In the genomic region with DNA sequence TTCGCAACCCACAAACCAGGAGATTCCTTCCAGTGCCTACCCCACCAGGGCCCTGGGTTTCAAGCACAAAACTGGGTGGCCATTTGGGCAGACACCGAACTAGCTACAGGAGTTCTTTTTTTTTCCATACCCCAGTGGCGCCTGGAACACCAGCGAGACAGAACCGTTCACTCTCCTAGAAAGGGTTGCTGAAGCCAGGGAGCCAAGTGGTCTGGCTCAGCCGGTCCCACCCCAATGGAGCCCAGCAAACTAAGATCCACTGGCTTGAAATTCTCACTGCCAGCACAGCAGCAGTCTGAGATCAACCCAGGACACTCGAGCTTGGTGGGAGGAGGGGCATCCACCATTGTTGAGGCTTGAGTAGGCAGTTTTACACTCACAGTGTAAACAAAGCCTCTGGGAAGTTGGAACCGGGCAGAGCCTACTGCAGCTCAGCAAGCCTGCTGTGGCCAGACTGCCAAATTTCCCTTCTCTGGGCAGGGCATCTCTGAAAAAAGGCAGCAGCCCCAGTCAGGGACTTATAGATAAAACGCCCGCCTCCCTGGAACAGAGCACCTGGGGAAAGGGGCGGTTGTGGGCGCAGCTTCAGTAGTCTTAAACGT, we compare ENCODE assay signal across 9 cellular contexts. TPM values are rescaled to one million over a fixed set of nuclear protein-coding genes. Genes with fewer than 3 reads are reported as not detected.
DNase-seq lines count a peak whose midpoint lies in the region; ATAC-seq and TF ChIP-seq lines count a peak whose summit lies in the region.
"Not testable (repeated sequence)": the region's sequence is repeated elsewhere in the genome, so short reads cannot be mapped to it uniquely, and the experiment has no call there.
"Had no signal": no experiment of that assay in that cellular context is flagged by ENCODE, and none has a peak within 500 bp of the region (broad histone marks: within the 10 kb centered on the region; RNA-seq: fewer than 3 reads in every experiment).

No MANE protein-coding gene starts in this region.

- TF ChIP-seq EP300 in sigmoid colon (IDR thresholded peaks at IDR 0.05): peak in 1 of 4 donors; percentile 65

- not testable (repeated sequence) for H3K9ac ChIP-seq in HUES48 (ENCODE audit: low read depth, low read length); colonic mucosa (ENCODE audit: low read depth in 2 of 2, low read length in 2 of 2)

- 65 to 83% methylated on average over 13 of the region's 13 CpGs for WGBS in lung, 2 donors
- WGBS in sigmoid colon, 2 donors: 65 to 77% methylated on average over 13 of the region's 13 CpGs

- intact Hi-C loops in colonic mucosa (cut with DNase I) (loop anchor here (10.0 kb wide), 1 partner anchor 91 kb away; no protein-coding TSS in a partner anchor), sigmoid colon (cut with DNase I) (loop anchor here (5.0 kb wide), 3 partner anchors 124 to 884 kb away; no protein-coding TSS in a partner anchor)

- H3K27me3 ChIP-seq in HUES48 (ENCODE audit: control insufficient read depth, insufficient read depth, low read length): peaks cover 23% of the 10 kb centered on the region
- not testable (repeated sequence) for H3K27me3 ChIP-seq in colonic mucosa; lung (ENCODE audit: control insufficient read depth, insufficient read depth); sigmoid colon

- ATAC-seq in lung (ENCODE audit: insufficient read depth, low FRiP score): not testable (repeated sequence)

- H3K4me1 ChIP-seq in HUES48 (ENCODE audit: control insufficient read depth, insufficient read depth, low read length) (peaks cover 17% of the 10 kb centered on the region), sigmoid colon (peaks cover 0 to 35% (median 27%) of the 10 kb centered on the region in 4 donors)
- not testable (repeated sequence) for H3K4me1 ChIP-seq in colonic mucosa; lung (ENCODE audit: control insufficient read depth in 2 of 2, insufficient read depth in 2 of 2, low read length in 2 of 2)

- H3K27ac ChIP-seq in HUES48 (ENCODE audit: low read depth, low read length) (peak overlapping the region; percentile 26), VCaP (peak overlapping the region; percentile 86), lung (ENCODE audit: low read depth in 1 of 2, low read length in 1 of 2) (peak overlapping the region in 1 of 2 donors; percentile 1), sigmoid colon (peak overlapping the region in 3 of 4 donors; percentile 84 to 90 (median 86))
- H3K27ac ChIP-seq in colonic mucosa: not testable (repeated sequence)

- not testable (repeated sequence) for H3K4me3 ChIP-seq in HUES48 (ENCODE audit: low read depth, low read length); colonic mucosa; lung; sigmoid colon

- not testable (repeated sequence) for H3K36me3 ChIP-seq in HUES48 (ENCODE audit: control insufficient read depth, insufficient read depth, low read length); colonic mucosa; lung (ENCODE audit: control insufficient read depth in 2 of 2, insufficient read depth in 2 of 2, low read length in 2 of 2); sigmoid colon

- TF ChIP-seq POLR2A in sigmoid colon (IDR thresholded peaks at IDR 0.05): not testable (repeated sequence)

- not testable (repeated sequence) for TF ChIP-seq CTCF in VCaP (conservative IDR thresholded peaks at IDR 0.05); colonic mucosa (IDR thresholded peaks at IDR 0.05); lung (IDR thresholded peaks at IDR 0.05; ENCODE audit: control extremely low read depth, extremely low read depth); sigmoid colon (IDR thresholded peaks at IDR 0.05)

- DNase-seq in DMS153 (lab: John Stamatoyannopoulos, UW) (peak; percentile 48), NCI-H345 (lab: John Stamatoyannopoulos, UW) (peak; percentile 61), colonic mucosa (peak; percentile 70), globus pallidus (ENCODE audit: low spot score) (peak; percentile 31), lung (ENCODE audit: low spot score) (peak; percentile 69), sigmoid colon (peak; percentile 84)

- not testable (repeated sequence) for H3K9me3 ChIP-seq in HUES48 (ENCODE audit: control insufficient read depth, insufficient read depth, low read length); colonic mucosa; lung (ENCODE audit: control insufficient read depth in 2 of 2, insufficient read depth in 1 of 2, low read length in 1 of 2); sigmoid colon

RNA-seq across cellular contexts. Expression of a gene that starts 2.1 kb away (rescaled TPM):
- total RNA-seq in colonic mucosa (10 to 100 TPM in 1 of 2 donors, 1 to 10 TPM in 1; 7.8 to 24.5 TPM), lung (10 to 100 TPM; 30.9 to 62.0 TPM), sigmoid colon (10 to 100 TPM in 3 of 4 donors, 1 to 10 TPM in 1; 5.0 to 12.1 (median 10.8) TPM)
- polyA plus RNA-seq in lung (10 to 100 TPM; 16.0 to 23.3 TPM), sigmoid colon (10 to 100 TPM in 1 of 3 donors, 1 to 10 TPM in 2; 6.0 to 10.6 (median 7.2) TPM)
- polyA plus RNA-seq: BJ had no signal

Comparison
In these comparisons a context has a peak if more than half of its experiments do, and no peak if none do; other contexts are left out.
1. DNase-seq: peak in every context shown above with its lines; median percentile 84 in sigmoid colon; 70 in colonic mucosa; 69 in lung; 61 in NCI-H345; 48 in DMS153; 31 in globus pallidus.